ENCODE assay signal across 9 cellular contexts in the genomic region with DNA sequence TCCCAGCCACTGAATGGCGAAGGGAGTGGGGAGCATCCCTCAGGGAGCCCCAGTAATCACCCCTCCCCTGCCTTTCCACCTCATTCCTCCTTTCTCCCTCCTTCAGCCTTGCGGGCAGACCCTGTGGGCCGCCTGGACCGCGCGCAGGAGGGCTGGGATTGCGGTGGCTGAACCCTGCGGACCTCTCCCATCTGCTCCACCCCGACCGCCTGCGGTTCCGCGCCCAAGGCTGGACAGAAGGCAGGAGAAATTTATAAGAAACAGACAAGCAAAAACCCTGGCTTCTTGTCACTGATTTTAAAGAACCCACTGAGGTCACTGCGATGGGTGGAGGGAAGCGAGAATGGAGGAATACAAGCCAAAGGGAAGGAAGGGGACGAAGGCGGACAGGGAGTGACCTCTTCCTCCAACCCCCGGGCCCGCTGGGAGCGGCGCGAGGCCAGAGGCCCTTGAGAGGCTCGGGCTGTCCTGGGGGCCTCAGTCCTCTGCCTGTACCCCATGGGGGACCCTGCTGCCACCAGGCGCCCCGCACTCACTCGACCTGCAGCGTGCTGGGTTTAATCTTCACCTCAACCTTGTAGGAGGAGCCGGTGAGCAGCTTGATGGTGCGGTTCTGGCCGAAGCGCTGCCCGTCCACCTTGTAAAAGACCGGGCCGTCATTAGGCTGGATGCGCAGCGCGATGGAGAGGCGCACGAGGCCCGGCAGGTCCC. TPM values are rescaled to one million over a fixed set of nuclear protein-coding genes. Genes with fewer than 3 reads are reported as not detected.
DNase-seq lines count a peak whose midpoint lies in the region; ATAC-seq, FAIRE-seq and TF ChIP-seq lines count a peak whose summit lies in the region.
"Had no signal": no experiment of that assay in that cellular context is flagged by ENCODE, and none has a peak within 500 bp of the region (broad histone marks: within the 10 kb centered on the region; RNA-seq: fewer than 3 reads in every experiment).

No MANE protein-coding gene starts in this region.

- no peak for ATAC-seq in HG03280 (IDR thresholded peaks at IDR 0.05; ENCODE audit: unreplicated experiment)

- H3K27me3 Mint-ChIP-seq in activated CD4-positive, alpha-beta T cell treated with anti-CD3 and anti-CD28 coated beads, Interleukin-2, amount 10 ng/mL, durations not matched to agents 24 days and 14 days = peaks cover 65% of the 10 kb centered on the region
- peaks cover 29% of the 10 kb centered on the region for H3K27me3 Mint-ChIP-seq in astrocyte (ENCODE audit: low read depth, unreplicated experiment)

- H3K4me3 ChIP-seq in astrocyte (ENCODE audit: insufficient read depth, low read depth, low read length) (peak overlapping the region; percentile 71), iPS-11a (ENCODE audit: low read depth, low read length) (peak overlapping the region; percentile 61), skeletal muscle cell (ENCODE audit: low read depth, low read length) (peak overlapping the region; percentile 88), Karpas-422 (ENCODE audit: low read length) (no peak overlapping the region)

- no peaks in the 10 kb centered on the region for H3K27me3 ChIP-seq in astrocyte (ENCODE audit: insufficient read depth, low read length)
- no peaks in the 10 kb centered on the region for H3K27me3 ChIP-seq in Karpas-422 (ENCODE audit: low read length)

- peak overlapping the region; percentile 41 for H3K4me3 Mint-ChIP-seq in activated CD4-positive, alpha-beta T cell treated with anti-CD3 and anti-CD28 coated beads, Interleukin-2, amount 10 ng/mL, durations not matched to agents 24 days and 14 days
- peak overlapping the region; percentile 91 for H3K4me3 Mint-ChIP-seq in astrocyte (ENCODE audit: unreplicated experiment)

- peak overlapping the region; percentile 92 for H3K27ac ChIP-seq in astrocyte (ENCODE audit: low read depth, low read length)
- H3K27ac ChIP-seq in Karpas-422 (ENCODE audit: low read length) = no peak overlapping the region

- peaks cover 16% of the 10 kb centered on the region for H3K4me1 ChIP-seq in astrocyte (ENCODE audit: insufficient read depth, low read length)
- H3K4me1 ChIP-seq in Karpas-422 (ENCODE audit: low read length) = no peaks in the 10 kb centered on the region; the same call in 1 of the 2 replicates

- no peak for TF ChIP-seq CTCF in astrocyte (IDR thresholded peaks at IDR 0.05; ENCODE audit: insufficient read depth, low read depth, low read length)

- no peaks in the 10 kb centered on the region for H3K9me3 Mint-ChIP-seq in activated CD4-positive, alpha-beta T cell treated with anti-CD3 and anti-CD28 coated beads, Interleukin-2, amount 10 ng/mL, durations not matched to agents 24 days and 14 days
- no peaks in the 10 kb centered on the region for H3K9me3 Mint-ChIP-seq in astrocyte (ENCODE audit: unreplicated experiment)

- intact Hi-C loops in activated CD4-positive, alpha-beta T cell treated with anti-CD3 and anti-CD28 coated beads, Interleukin-2, amount 10 ng/mL, durations not matched to agents 24 days and 14 days (cut with micrococcal nuclease) = no loop called here

- H3K79me2 ChIP-seq in astrocyte (ENCODE audit: insufficient read depth, low read length) (peaks cover 33% of the 10 kb centered on the region), Karpas-422 (ENCODE audit: low read length) (no peaks in the 10 kb centered on the region)

- H3K36me3 ChIP-seq in astrocyte (ENCODE audit: insufficient read depth, low read length) = peaks cover 6% of the 10 kb centered on the region
- H3K36me3 ChIP-seq in Karpas-422 (ENCODE audit: insufficient read depth, low read length) = no peaks in the 10 kb centered on the region

- H4K20me1 ChIP-seq in astrocyte (ENCODE audit: insufficient read depth, low read length) (peaks cover 8% of the 10 kb centered on the region), Karpas-422 (ENCODE audit: insufficient read depth, low read depth, low read length) (no peaks in the 10 kb centered on the region)

- peaks cover 2% of the 10 kb centered on the region for H3K4me1 Mint-ChIP-seq in activated CD4-positive, alpha-beta T cell treated with anti-CD3 and anti-CD28 coated beads, Interleukin-2, amount 10 ng/mL, durations not matched to agents 24 days and 14 days
- H3K4me1 Mint-ChIP-seq in astrocyte (ENCODE audit: low read depth, unreplicated experiment) = peaks cover 2% of the 10 kb centered on the region

- peak overlapping the region; percentile 97 for H2AFZ ChIP-seq in astrocyte (ENCODE audit: low read depth, low read length)
- no peak overlapping the region for H2AFZ ChIP-seq in Karpas-422 (ENCODE audit: low read length)

- no peaks in the 10 kb centered on the region for H3K9me2 ChIP-seq in Karpas-422 (replicated peaks; ENCODE audit: insufficient read depth, low read length)

- H3K9ac ChIP-seq in astrocyte (ENCODE audit: low read length) (peak overlapping the region; percentile 91), Karpas-422 (ENCODE audit: low read length) (no peak overlapping the region)

- H3K36me3 Mint-ChIP-seq in activated CD4-positive, alpha-beta T cell treated with anti-CD3 and anti-CD28 coated beads, Interleukin-2, amount 10 ng/mL, durations not matched to agents 24 days and 14 days (ENCODE audit: low read depth) = no peaks in the 10 kb centered on the region
- H3K36me3 Mint-ChIP-seq in astrocyte (ENCODE audit: low read depth, unreplicated experiment) = no peaks in the 10 kb centered on the region

- H3K9me3 ChIP-seq in astrocyte (ENCODE audit: insufficient read depth, low read depth, low read length) (no peaks in the 10 kb centered on the region), Karpas-422 (ENCODE audit: low read length) (no peaks in the 10 kb centered on the region)

- H3K4me2 ChIP-seq in astrocyte (ENCODE audit: low read length) (peak overlapping the region; percentile 91), Karpas-422 (ENCODE audit: low read depth, low read length, poor library complexity, severe bottlenecking) (no peak overlapping the region)

- H3K27ac Mint-ChIP-seq in activated CD4-positive, alpha-beta T cell treated with anti-CD3 and anti-CD28 coated beads, Interleukin-2, amount 10 ng/mL, durations not matched to agents 24 days and 14 days = no peak overlapping the region
- no peak overlapping the region for H3K27ac Mint-ChIP-seq in astrocyte (ENCODE audit: unreplicated experiment)

- FAIRE-seq in astrocyte (lab: Jason Lieb, UNC) = no peak
- FAIRE-seq: G401.6 had no signal

- DNase-seq in activated CD4-positive, alpha-beta T cell treated with anti-CD3 and anti-CD28 coated beads, Interleukin-2, amount 10 ng/mL, durations not matched to agents 24 days and 14 days = no peak
- no peak for DNase-seq in activated CD4-positive, alpha-beta T cell treated with anti-CD3 and anti-CD28 coated beads, Interleukin-2, amount 50 U/mL, for 1 hour
- DNase-seq in astrocyte (ENCODE audit: low read depth) (no peak), skeletal muscle cell (ENCODE audit: low read depth) (no peak), Karpas-422 (no peak), NCI-H446 treated with DMSO at 0.1 percent for 48 hours (lab: John Stamatoyannopoulos, UW) (no peak)

RNA-seq across cellular contexts. Expression of a gene that starts 0.9 kb away (rescaled TPM):
- total RNA-seq in activated CD4-positive, alpha-beta T cell treated with anti-CD3 and anti-CD28 coated beads, Interleukin-2, amount 10 ng/mL, durations not matched to agents 24 days and 14 days = not detected in 2 replicates
- total RNA-seq in astrocyte = 4.0 and 4.4 TPM in 2 replicates
- total RNA-seq in Karpas-422 (2014; rRNA removed; shearing (Covaris generic); ENCODE audit: low replicate concordance) = 2.8 TPM in 1 of 2 replicates, not detected in the other

RNA-seq across cellular contexts. Expression of a gene that starts 46.2 kb away (rescaled TPM):
- 0.26 and 0.62 TPM in 2 replicates for total RNA-seq in activated CD4-positive, alpha-beta T cell treated with anti-CD3 and anti-CD28 coated beads, Interleukin-2, amount 10 ng/mL, durations not matched to agents 24 days and 14 days
- total RNA-seq in astrocyte = not detected in 2 replicates
- 224 and 232 TPM in 2 replicates for total RNA-seq in Karpas-422 (2014; rRNA removed; shearing (Covaris generic); ENCODE audit: low replicate concordance)

Comparison
In these comparisons a context has a peak if more than half of its experiments do, and no peak if none do; other contexts are left out.
1. RNA of a gene that starts 46.2 kb away (total RNA-seq): 224 to 232 TPM in Karpas-422; 0.26 to 0.62 TPM in activated CD4-positive, alpha-beta T cell treated with anti-CD3 and anti-CD28 coated beads, Interleukin-2, amount 10 ng/mL, durations not matched to agents 24 days and 14 days and not detected in astrocyte; every median in the first group is over 100 times any median in the second.